8 cellular contexts compared by ENCODE assay signal in genomic region chr6:104940881-104941693, GRCh38. TPM values are rescaled to one million over a fixed set of nuclear protein-coding genes. Genes with fewer than 3 reads are reported as not detected.
DNase-seq lines count a peak whose midpoint lies in the region; ATAC-seq and TF ChIP-seq lines count a peak whose summit lies in the region.

No MANE protein-coding gene starts in this region.

- no peaks in the 10 kb centered on the region for H3K27me3 ChIP-seq in WERI-Rb-1 (ENCODE audit: insufficient read depth, low read depth, severe bottlenecking)
- no peaks in the 10 kb centered on the region for H3K27me3 ChIP-seq in mesendoderm (ENCODE audit: insufficient read depth, low read length, poor library complexity)

- peaks cover 15% of the 10 kb centered on the region for H3K4me1 Mint-ChIP-seq in stimulated activated naive CD8-positive, alpha-beta T cell treated with anti-CD3 and anti-CD28 coated beads, Interleukin-15, amount 100 ng/mL, for 72 hours

- peak overlapping the region; percentile 78 to 81 for H3K4me3 Mint-ChIP-seq in stimulated activated naive CD8-positive, alpha-beta T cell treated with anti-CD3 and anti-CD28 coated beads, Interleukin-15, amount 100 ng/mL, for 72 hours

- H2BK15ac ChIP-seq in mesendoderm (replicated peaks; ENCODE audit: low read depth) = no peak overlapping the region

- H3K79me1 ChIP-seq in mesendoderm (ENCODE audit: low read length) = no peaks in the 10 kb centered on the region

- DNase-seq in WERI-Rb-1 (peak; percentile 88), mesendoderm (peak; percentile 89)
- DNase-seq in effector CD4-positive, alpha-beta T cell = peak; percentile 5
- peak; percentile 50 to 52 for DNase-seq in stimulated activated naive CD8-positive, alpha-beta T cell treated with anti-CD3 and anti-CD28 coated beads, Interleukin-15, amount 100 ng/mL, for 72 hours
- DNase-seq in NK-92 treated with Interleukin-12 subunit alpha and Interleukin-12 subunit beta, amount 100 ng/mL, for 24 hours (lab: John Stamatoyannopoulos, UW) = no peak

- H3K9ac ChIP-seq in ES-I3 (ENCODE audit: low read depth, low read length) (peak overlapping the region; percentile 100), mesendoderm (ENCODE audit: low read length) (peak overlapping the region; percentile 82)

- H3K18ac ChIP-seq in mesendoderm (ENCODE audit: low read length) = peak overlapping the region; percentile 86

- peak overlapping the region; percentile 44; the same call in 1 of the 2 replicates for H3K27ac ChIP-seq in HEK293 (ENCODE audit: extremely low read depth, low read depth, low read length)
- peak overlapping the region; percentile 99 for H3K27ac ChIP-seq in WERI-Rb-1
- H3K27ac ChIP-seq in mesendoderm (ENCODE audit: low read depth, low read length) = peak overlapping the region; percentile 53

- peaks cover 42% of the 10 kb centered on the region for H3K27me3 Mint-ChIP-seq in stimulated activated naive CD8-positive, alpha-beta T cell treated with anti-CD3 and anti-CD28 coated beads, Interleukin-15, amount 100 ng/mL, for 72 hours

- peak; percentile 73; the same call in 1 of the 2 replicates for TF ChIP-seq CTCF in HEK293 (tag by site-specific recombination; IDR thresholded peaks at IDR 0.05)
- TF ChIP-seq CTCF in WERI-Rb-1 (IDR thresholded peaks at IDR 0.05; ENCODE audit: low read depth, low read length) = peak; percentile 77

- H3K9me3 ChIP-seq in ES-I3 (ENCODE audit: control insufficient read depth, insufficient read depth, low read length) (no peaks in the 10 kb centered on the region), HEK293 (ENCODE audit: control insufficient read depth, insufficient read depth, low read depth, low read length) (no peaks in the 10 kb centered on the region), WERI-Rb-1 (ENCODE audit: severe bottlenecking) (no peaks in the 10 kb centered on the region)

- ATAC-seq in stimulated activated naive CD8-positive, alpha-beta T cell treated with anti-CD3 and anti-CD28 coated beads, Interleukin-15, amount 100 ng/mL, for 72 hours = peak; percentile 91
- ATAC-seq in HG03097 (IDR thresholded peaks at IDR 0.05; ENCODE audit: low FRiP score, unreplicated experiment) = no peak

- H4K5ac ChIP-seq in mesendoderm (ENCODE audit: low read length) = no peak overlapping the region

- POLR2A ChIA-PET in HEK293 (lab: Yijun Ruan, JAX) = interaction anchor here (0.7 to 1.0 kb wide), 3 partner anchors 15 to 81 kb away, joined by 3 to 4 read pairs (median 3); partner anchors contain the start of genes HACE1 and LIN28B

- peak overlapping the region; percentile 48 for H2BK120ac ChIP-seq in mesendoderm (ENCODE audit: low read depth, low read length)

- H2BK5ac ChIP-seq in mesendoderm (ENCODE audit: low read length) = peak overlapping the region; percentile 58

- CTCF ChIA-PET in HEK293 (lab: Yijun Ruan, JAX) = interaction anchor here (0.6 to 3.3 kb wide), 9 partner anchors 8 to 270 kb away, joined by 3 to 27 read pairs (median 3); no protein-coding TSS in a partner anchor

- WGBS in mesendoderm (ENCODE audit: extremely low coverage, insufficient coverage, low lambda C conversion rate) = no CpG with 5 or more reads among the region's 103 CpGs

- H3K36me3 ChIP-seq in ES-I3 (ENCODE audit: insufficient read depth, low read length) = no peaks in the 10 kb centered on the region
- no peaks in the 10 kb centered on the region for H3K36me3 ChIP-seq in HEK293 (ENCODE audit: control insufficient read depth in 2 of 2, insufficient read depth in 1 of 2, low read length in 2 of 2)
- peaks cover 3% of the 10 kb centered on the region; the same call in 1 of the 2 replicates for H3K36me3 ChIP-seq in WERI-Rb-1
- H3K36me3 ChIP-seq in mesendoderm (ENCODE audit: control insufficient read depth, insufficient read depth, low read length) = no peaks in the 10 kb centered on the region

- H3K4me3 ChIP-seq in HEK293 (ENCODE audit: low read depth, low read length) (peak overlapping the region; percentile 54), WERI-Rb-1 (ENCODE audit: low read depth, low read length) (peak overlapping the region; percentile 99), mesendoderm (ENCODE audit: low read length) (peak overlapping the region; percentile 67)

- H3K79me2 ChIP-seq in mesendoderm (ENCODE audit: control insufficient read depth, insufficient read depth, low read length) = no peaks in the 10 kb centered on the region

- H4K8ac ChIP-seq in mesendoderm (ENCODE audit: low read depth, low read length) = peak overlapping the region; percentile 76

- peak overlapping the region in 1 of 2 donors; percentile 2 for H3K27ac Mint-ChIP-seq in stimulated activated naive CD8-positive, alpha-beta T cell treated with anti-CD3 and anti-CD28 coated beads, Interleukin-15, amount 100 ng/mL, for 72 hours

- H3K4me2 ChIP-seq in mesendoderm (ENCODE audit: low read length) = peak overlapping the region; percentile 86

- no peaks in the 10 kb centered on the region for H3K4me1 ChIP-seq in ES-I3 (ENCODE audit: insufficient read depth, low read length)
- H3K4me1 ChIP-seq in HEK293 (ENCODE audit: control insufficient read depth, insufficient read depth, low read length) = no peaks in the 10 kb centered on the region; the same call in 1 of the 2 replicates
- H3K4me1 ChIP-seq in mesendoderm (ENCODE audit: control insufficient read depth, low read depth, low read length) = no peaks in the 10 kb centered on the region

- peak overlapping the region; percentile 46 for H3K4ac ChIP-seq in mesendoderm (ENCODE audit: low read depth, low read length)

- no peak overlapping the region for H2AK5ac ChIP-seq in mesendoderm (ENCODE audit: low read length)

- peak overlapping the region; percentile 93 for H3K56ac ChIP-seq in mesendoderm (ENCODE audit: low read length)

- H3K23ac ChIP-seq in mesendoderm (ENCODE audit: low read length) = peak overlapping the region; percentile 71

- no peaks in the 10 kb centered on the region for H3K9me3 Mint-ChIP-seq in stimulated activated naive CD8-positive, alpha-beta T cell treated with anti-CD3 and anti-CD28 coated beads, Interleukin-15, amount 100 ng/mL, for 72 hours

TF ChIP-seq in HEK293, 187 proteins besides CTCF, POLR2A, EP300 and RAD21 (continues in another document):
- no peak for TF ChIP-seq ZNF394 (tag by site-specific recombination; IDR thresholded peaks at IDR 0.05; ENCODE audit: borderline replicate concordance)
- TF ChIP-seq ZSCAN23 (tag by site-specific recombination; IDR thresholded peaks at IDR 0.05) = no peak
- TF ChIP-seq ZNF549 (tag by site-specific recombination; IDR thresholded peaks at IDR 0.05) = no peak
- TF ChIP-seq ZNF121 (tag by site-specific recombination; IDR thresholded peaks at IDR 0.05) = no peak
- TF ChIP-seq HOXC10 (CRISPR knock-in tag; IDR thresholded peaks at IDR 0.05) = peak; percentile 96; the same call in 1 of the 2 replicates
- TF ChIP-seq ZNF138 (tag by site-specific recombination; IDR thresholded peaks at IDR 0.05; ENCODE audit: borderline replicate concordance) = no peak
- TF ChIP-seq GFI1B (tag by site-specific recombination; IDR thresholded peaks at IDR 0.05) = 0 out of 2 replicates have a peak, but pooled peaks have one; percentile 40
- 0 out of 2 replicates have a peak, but pooled peaks have one; percentile 72 for TF ChIP-seq HOXA7 (CRISPR knock-in tag; IDR thresholded peaks at IDR 0.05; ENCODE audit: borderline replicate concordance)
- TF ChIP-seq ZNF18 (tag by site-specific recombination; IDR thresholded peaks at IDR 0.05) = 0 out of 2 replicates have a peak, but pooled peaks have one; percentile 41
- TF ChIP-seq ZNF24 (tag by site-specific recombination; IDR thresholded peaks at IDR 0.05) = peak; percentile 64; the same call in 1 of the 2 replicates
- no peak for TF ChIP-seq ZNF26 (tag by site-specific recombination; IDR thresholded peaks at IDR 0.05)
- peak; percentile 46; the same call in 1 of the 2 replicates for TF ChIP-seq KLF16 (tag by site-specific recombination; IDR thresholded peaks at IDR 0.05)
- peak; percentile 30; the same call in 1 of the 2 replicates for TF ChIP-seq ZIC2 (tag by site-specific recombination; IDR thresholded peaks at IDR 0.05)
- 0 out of 2 replicates have a peak, but pooled peaks have one; percentile 29 for TF ChIP-seq KLF8 (tag by site-specific recombination; IDR thresholded peaks at IDR 0.05)
- peak; percentile 83 for TF ChIP-seq ZNF202 (tag by site-specific recombination; IDR thresholded peaks at IDR 0.05; ENCODE audit: borderline replicate concordance)
- peak; percentile 74 for TF ChIP-seq ZBTB8A (tag by site-specific recombination; IDR thresholded peaks at IDR 0.05)

RNA-seq across cellular contexts. Expression of gene LIN28B, which starts 15.8 kb away (rescaled TPM):
- polyA plus RNA-seq in mesendoderm (2013, experiment 1 of 2) = 71.5 TPM
- 69.1 TPM for polyA plus RNA-seq in mesendoderm (2013, experiment 2 of 2)

Comparison
In these comparisons a context has a peak if more than half of its experiments do, and no peak if none do; other contexts are left out.
1. H3K27ac ChIP-seq: peak in every context shown above with its lines; median percentile 99 in WERI-Rb-1; 53 in mesendoderm; 44 in HEK293.